Comparison of ENCODE assay signal across 17 cellular contexts in the genomic region with DNA sequence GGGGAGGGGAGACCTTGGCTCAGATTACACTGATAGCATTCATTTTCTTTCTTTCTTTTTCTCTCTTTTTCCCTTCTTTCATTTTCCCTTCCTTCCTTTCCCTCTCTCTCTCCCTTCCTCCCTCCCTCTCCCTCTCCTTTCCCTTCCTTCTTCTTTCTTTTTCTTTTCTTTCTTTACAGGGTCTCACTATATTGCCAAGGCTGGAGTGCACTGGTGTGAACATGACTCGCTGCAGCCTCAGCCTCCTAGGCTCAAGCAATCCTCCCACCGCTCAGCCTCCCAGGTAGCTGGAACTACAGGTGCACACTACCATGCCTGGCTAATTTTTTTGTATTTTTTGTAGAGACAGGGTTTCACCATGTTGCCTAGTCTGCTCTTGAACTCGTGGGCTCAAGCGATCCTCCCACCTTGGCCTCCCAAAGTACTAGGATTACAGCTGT.
DNase-seq lines count a peak whose midpoint lies in the region; ATAC-seq and TF ChIP-seq lines count a peak whose summit lies in the region.
"Had no signal": no experiment of that assay in that cellular context is flagged by ENCODE, and none has a peak within 500 bp of the region (broad histone marks: within the 10 kb centered on the region; RNA-seq: fewer than 3 reads in every experiment).

No MANE protein-coding gene starts in this region.

- H3K9me3 ChIP-seq in T-helper 17 cell (ENCODE audit: control insufficient read depth, low read length, poor library complexity, severe bottlenecking) (no peaks in the 10 kb centered on the region), esophagus muscularis mucosa (no peaks in the 10 kb centered on the region), stomach smooth muscle (ENCODE audit: control insufficient read depth in 2 of 2, low read length in 2 of 2) (no peaks in the 10 kb centered on the region)
- no peaks in the 10 kb centered on the region for H3K9me3 ChIP-seq in effector memory CD4-positive, alpha-beta T cell (ENCODE audit: control insufficient read depth, low read length)
- H3K9me3 ChIP-seq: A549, BE2C had no signal

- H3K27me3 Mint-ChIP-seq in T-helper 17 cell (peaks cover 5% of the 10 kb centered on the region), nephron progenitor cell (ENCODE audit: low read depth, poor library complexity) (peaks cover 4% of the 10 kb centered on the region)
- peaks cover 8% of the 10 kb centered on the region for H3K27me3 Mint-ChIP-seq in activated CD4-positive, alpha-beta T cell treated with anti-CD3 and anti-CD28 coated beads, Interleukin-2, amount 10 ng/mL, durations not matched to agents 7 days and 5 days

- H3K36me3 ChIP-seq in esophagus muscularis mucosa (peaks cover 16 to 41% (median 34%) of the 10 kb centered on the region in 4 donors), stomach smooth muscle (ENCODE audit: control insufficient read depth in 2 of 2, insufficient read depth in 2 of 2, low read length in 2 of 2) (peaks cover 2 to 9% of the 10 kb centered on the region in 2 donors)
- H3K36me3 ChIP-seq in effector memory CD4-positive, alpha-beta T cell (ENCODE audit: control insufficient read depth, insufficient read depth, low read length), result no peaks in the 10 kb centered on the region
- H3K36me3 ChIP-seq: BE2C had no signal

- H3K4me1 Mint-ChIP-seq in T-helper 17 cell, result no peaks in the 10 kb centered on the region
- H3K4me1 Mint-ChIP-seq in nephron progenitor cell, result peaks cover 24% of the 10 kb centered on the region
- no peaks in the 10 kb centered on the region for H3K4me1 Mint-ChIP-seq in activated CD4-positive, alpha-beta T cell treated with anti-CD3 and anti-CD28 coated beads, Interleukin-2, amount 10 ng/mL, durations not matched to agents 7 days and 5 days

- CTCF ChIA-PET in activated CD4-positive, alpha-beta T cell treated with anti-CD3 and anti-CD28 coated beads, Interleukin-2, amount 10 ng/mL, durations not matched to agents 7 days and 5 days (lab: Charles Lee), result no interaction called here

- H3K27ac ChIP-seq in esophagus muscularis mucosa (replicated peaks in 1 of 4) (peak overlapping the region; percentile 34 to 71 (median 62)), stomach smooth muscle (ENCODE audit: low read length) (peak overlapping the region; percentile 46)
- H3K27ac ChIP-seq in effector memory CD4-positive, alpha-beta T cell (ENCODE audit: insufficient read depth, low read length, poor library complexity, severe bottlenecking), result no peak overlapping the region
- H3K27ac ChIP-seq: C4-2B, HL-60 had no signal

- TF ChIP-seq EP300 in esophagus muscularis mucosa (IDR thresholded peaks at IDR 0.05), result no peak

- no peak for TF ChIP-seq POLR2A in esophagus muscularis mucosa (IDR thresholded peaks at IDR 0.05; ENCODE audit: low read depth)

- H3K36me3 Mint-ChIP-seq in T-helper 17 cell (ENCODE audit: low read depth), result no peaks in the 10 kb centered on the region
- H3K36me3 Mint-ChIP-seq in nephron progenitor cell (ENCODE audit: low read depth), result peaks cover 60% of the 10 kb centered on the region
- H3K36me3 Mint-ChIP-seq in activated CD4-positive, alpha-beta T cell treated with anti-CD3 and anti-CD28 coated beads, Interleukin-2, amount 10 ng/mL, durations not matched to agents 7 days and 5 days (ENCODE audit: low read depth), result no peaks in the 10 kb centered on the region
- H3K36me3 Mint-ChIP-seq: CD8-positive, alpha-beta T cell had no signal

- 95% methylated on average over 4 of the region's 4 CpGs for WGBS in esophagus muscularis mucosa

- H3K4me3 ChIP-seq in esophagus muscularis mucosa (no peak overlapping the region), stomach smooth muscle (ENCODE audit: low read length in 2 of 2) (peak overlapping the region in 1 of 2 donors; percentile 3)
- H3K4me3 ChIP-seq in effector memory CD4-positive, alpha-beta T cell (ENCODE audit: insufficient read depth, low read depth, low read length, poor library complexity, severe bottlenecking), result no peak overlapping the region
- H3K4me3 ChIP-seq: A549 had no signal

- POLR2A ChIA-PET in activated CD4-positive, alpha-beta T cell treated with anti-CD3 and anti-CD28 coated beads, Interleukin-2, amount 10 ng/mL, durations not matched to agents 7 days and 5 days (lab: Charles Lee), result no interaction called here

- no peak for ATAC-seq in T-helper 17 cell
- no peak for ATAC-seq in HG03196 (IDR thresholded peaks at IDR 0.05; ENCODE audit: unreplicated experiment)
- ATAC-seq: A549; CD8-positive, alpha-beta T cell had no signal

- H3K9ac ChIP-seq in stomach smooth muscle (ENCODE audit: low read length in 2 of 2), result no peak overlapping the region

- no peak for TF ChIP-seq CTCF in esophagus muscularis mucosa (IDR thresholded peaks at IDR 0.05)
- TF ChIP-seq CTCF in nephron progenitor cell (IDR thresholded peaks at IDR 0.05), result no peak

- DNase-seq in T-helper 17 cell (no peak), esophagus muscularis mucosa (ENCODE audit: extremely low spot score) (no peak), nephron progenitor cell (no peak)
- DNase-seq in effector memory CD4-positive, alpha-beta T cell, result no peak
- DNase-seq in activated CD4-positive, alpha-beta T cell treated with anti-CD3 and anti-CD28 coated beads, Interleukin-2, amount 10 ng/mL, durations not matched to agents 7 days and 5 days, result no peak
- DNase-seq: BE2C; CD8-positive, alpha-beta T cell; COR-L47; DND-41; GF-D8; HCEC 1CT; KBM-7 had no signal

- H3K9me3 Mint-ChIP-seq in nephron progenitor cell, result no peaks in the 10 kb centered on the region
- H3K9me3 Mint-ChIP-seq in activated CD4-positive, alpha-beta T cell treated with anti-CD3 and anti-CD28 coated beads, Interleukin-2, amount 10 ng/mL, durations not matched to agents 7 days and 5 days, result no peaks in the 10 kb centered on the region
- H3K9me3 Mint-ChIP-seq: CD8-positive, alpha-beta T cell had no signal

- H3K27me3 ChIP-seq in esophagus muscularis mucosa (no peaks in the 10 kb centered on the region), stomach smooth muscle (ENCODE audit: control insufficient read depth in 1 of 2, insufficient read depth in 2 of 2, low read length in 2 of 2) (no peaks in the 10 kb centered on the region)
- no peaks in the 10 kb centered on the region for H3K27me3 ChIP-seq in effector memory CD4-positive, alpha-beta T cell (replicated peaks; ENCODE audit: control insufficient read depth, insufficient read depth, low read length, poor library complexity, severe bottlenecking)
- H3K27me3 ChIP-seq: BE2C had no signal

- H3K4me3 Mint-ChIP-seq in T-helper 17 cell, result peak overlapping the region; percentile 22
- no peak overlapping the region for H3K4me3 Mint-ChIP-seq in nephron progenitor cell
- H3K4me3 Mint-ChIP-seq in activated CD4-positive, alpha-beta T cell treated with anti-CD3 and anti-CD28 coated beads, Interleukin-2, amount 10 ng/mL, durations not matched to agents 7 days and 5 days, result no peak overlapping the region
- H3K4me3 Mint-ChIP-seq: CD8-positive, alpha-beta T cell had no signal

- H3K4me1 ChIP-seq in esophagus muscularis mucosa (peaks cover 9 to 16% (median 14%) of the 10 kb centered on the region in 4 donors), stomach smooth muscle (ENCODE audit: control insufficient read depth, insufficient read depth, low read length) (peaks cover 7% of the 10 kb centered on the region)
- H3K4me1 ChIP-seq in effector memory CD4-positive, alpha-beta T cell (ENCODE audit: control insufficient read depth, insufficient read depth, low read length, poor library complexity, severe bottlenecking), result no peaks in the 10 kb centered on the region
- H3K4me1 ChIP-seq: A549, BE2C had no signal

- H3K27ac Mint-ChIP-seq in T-helper 17 cell (no peak overlapping the region), nephron progenitor cell (peak overlapping the region; percentile 76)
- no peak overlapping the region for H3K27ac Mint-ChIP-seq in activated CD4-positive, alpha-beta T cell treated with anti-CD3 and anti-CD28 coated beads, Interleukin-2, amount 10 ng/mL, durations not matched to agents 7 days and 5 days
- H3K27ac Mint-ChIP-seq: CD8-positive, alpha-beta T cell had no signal

- intact Hi-C loops in esophagus muscularis mucosa (cut with DNase I), result no loop called here
